Comparison of ENCODE assay signal across 21 cellular contexts in genomic region chr17:40056379-40057005, GRCh38. TPM values are rescaled to one million over a fixed set of nuclear protein-coding genes. Genes with fewer than 3 reads are reported as not detected.
DNase-seq lines count a peak whose midpoint lies in the region; ATAC-seq and TF ChIP-seq lines count a peak whose summit lies in the region.
"Had no signal": no experiment of that assay in that cellular context is flagged by ENCODE, and none has a peak within 500 bp of the region (broad histone marks: within the 10 kb centered on the region; RNA-seq: fewer than 3 reads in every experiment).

No MANE protein-coding gene starts in this region.

- H2BK15ac ChIP-seq in IMR-90 (ENCODE audit: low read depth, low read length), result no peak overlapping the region

- H3K9me1 ChIP-seq in IMR-90 (ENCODE audit: insufficient read depth, low read length), result 0 out of 2 replicates have a peak, but pooled peaks cover 3% of the 10 kb centered on the region

- no peak overlapping the region for H3K23ac ChIP-seq in IMR-90 (ENCODE audit: low read depth, low read length)

- peaks cover 3 to 20% of the 10 kb centered on the region in 2 experiments; a peak in 3 of 4 replicates for H3K79me1 ChIP-seq in IMR-90 (ENCODE audit: low read depth in 1 of 2, low read length in 2 of 2)

- no peak for TF ChIP-seq POLR2A in IMR-90 (IDR thresholded peaks at IDR 0.05; ENCODE audit: low read depth, low read length)

- no peak for TF ChIP-seq RAD21 in IMR-90 (IDR thresholded peaks at IDR 0.05; ENCODE audit: low read length)

- no peak overlapping the region for H3K4ac ChIP-seq in IMR-90 (ENCODE audit: low read depth, low read length)

- no peak overlapping the region for H3K9ac ChIP-seq in IMR-90 (ENCODE audit: low read depth, low read length)
- H3K9ac ChIP-seq: KMS-11 had no signal

- no peak overlapping the region for H2AK5ac ChIP-seq in IMR-90 (ENCODE audit: low read depth, low read length)

- H2BK5ac ChIP-seq in IMR-90 (ENCODE audit: low read depth, low read length, poor library complexity, severe bottlenecking), result no peak overlapping the region

- TF ChIP-seq CTCF in IMR-90 (conservative IDR thresholded peaks at IDR 0.05; ENCODE audit: low read depth, low read length) (no peak), RWPE1 (conservative IDR thresholded peaks at IDR 0.05; ENCODE audit: low read depth) (no peak), left ventricle myocardium inferior (IDR thresholded peaks at IDR 0.05; ENCODE audit: borderline replicate concordance) (no peak)

- H4K8ac ChIP-seq in IMR-90 (ENCODE audit: low read depth in 2 of 2, low read length in 2 of 2), result no peak overlapping the region

- no peak overlapping the region for H3K18ac ChIP-seq in IMR-90 (ENCODE audit: low read depth, low read length)

- POLR2A ChIA-PET in IMR-90 (lab: Charles Lee; ENCODE audit: unreplicated experiment) (interaction anchor here (1.0 kb wide), 1 partner anchor 9 kb away, joined by 3 read pairs; no protein-coding TSS in a partner anchor), RWPE1 (lab: Yijun Ruan, JAX; ENCODE audit: low non-redundant PET) (no interaction called here)

- peak overlapping the region; percentile 5 for H2AFZ ChIP-seq in IMR-90 (replicated peaks; ENCODE audit: low read length, poor library complexity)

- DNase-seq in IMR-90, result no peak
- no peak for DNase-seq in RWPE1 (ENCODE audit: low spot score)
- no peak for DNase-seq in left ventricle myocardium inferior
- DNase-seq in posterior cingulate gyrus, result peak in 7 of 10 donors; percentile 54 to 94 (median 71)
- no peak for DNase-seq in stimulated activated naive CD8-positive, alpha-beta T cell treated with anti-CD3 and anti-CD28 coated beads, Interleukin-15, Interleukin-2, amounts not matched to agents 100 U/mL and 50 U/mL, for 24 hours
- DNase-seq in LoVo (ENCODE audit: low spot score), result no peak
- DNase-seq: activated CD8-positive, alpha-beta T cell treated with anti-CD3 and anti-CD28 coated beads for 36 hours; activated naive CD4-positive, alpha-beta T cell treated with anti-CD3 and anti-CD28 coated beads, Interleukin-2, amount 50 U/mL, for 16 hours; activated T-cell treated with anti-CD3 and anti-CD28 coated beads, Interleukin-2, amount 50 U/mL, for 24 hours; BE2C; foreskin melanocyte; HCEC 1CT; left lung; NCI-H1105 treated with DMSO at 0.1 percent for 48 hours; NCI-H2227 treated with DMSO at 0.1 percent for 48 hours; ovary; stimulated activated CD4-positive, alpha-beta T cell treated with anti-CD3 and anti-CD28 coated beads, Interleukin-4, amount 100 ng/mL, for 1 hour; T-helper 1 cell had no signal

- H3K14ac ChIP-seq in IMR-90 (replicated peaks; ENCODE audit: low read depth, low read length), result no peak overlapping the region

- H3K36me3 ChIP-seq in IMR-90 (ENCODE audit: control insufficient read depth, insufficient read depth, low read length) (peaks cover 6% of the 10 kb centered on the region), left ventricle myocardium inferior (peaks cover 17% of the 10 kb centered on the region)
- H3K36me3 ChIP-seq: ovary had no signal

- intact Hi-C loops in IMR-90 (cut with micrococcal nuclease) (no loop called here), left ventricle myocardium inferior (cut with micrococcal nuclease) (no loop called here), posterior cingulate gyrus (cut with DNase I) (no loop called here)

- no peak overlapping the region for H4K91ac ChIP-seq in IMR-90 (ENCODE audit: insufficient read depth, low read depth, low read length)

- no peak overlapping the region for H4K5ac ChIP-seq in IMR-90 (ENCODE audit: low read depth, low read length)

- H4K20me1 ChIP-seq in IMR-90 (ENCODE audit: insufficient read depth, low read length), result no peaks in the 10 kb centered on the region

- BruUV-seq in IMR-90 (replicated peaks; lab: Mats Ljungman, UMichigan), result no TSS peak

- no peak overlapping the region for H3K56ac ChIP-seq in IMR-90 (ENCODE audit: extremely low read depth, insufficient read depth, low read length)

- H3K4me3 ChIP-seq in IMR-90 (ENCODE audit: insufficient read depth, low read depth, low read length) (no peak overlapping the region), left ventricle myocardium inferior (no peak overlapping the region)
- H3K4me3 ChIP-seq: left lung, ovary had no signal

- H2BK120ac ChIP-seq in IMR-90 (ENCODE audit: low read depth, low read length), result no peak overlapping the region

- WGBS in IMR-90 (ENCODE audit: extremely low coverage in 2 of 2, insufficient read length in 1 of 2), 2 experiments, result 60% methylated on average over 1 of the region's 6 CpGs; no CpG with 5 or more reads in 1 of the 2 experiments

- CTCF ChIA-PET in IMR-90 (lab: Yijun Ruan, JAX) (no interaction called here), RWPE1 (lab: Yijun Ruan, JAX) (no interaction called here)

- H2BK20ac ChIP-seq in IMR-90 (ENCODE audit: low read depth, low read length), result no peak overlapping the region

- H3K27me3 ChIP-seq in IMR-90 (ENCODE audit: control insufficient read depth, insufficient read depth, low read length), result no peaks in the 10 kb centered on the region
- H3K27me3 ChIP-seq in left ventricle myocardium inferior (ENCODE audit: low read depth), result no peaks in the 10 kb centered on the region
- H3K27me3 ChIP-seq: BE2C, left lung, ovary had no signal

- no peak overlapping the region for H2AK9ac ChIP-seq in IMR-90 (replicated peaks; ENCODE audit: low read depth, low read length, poor library complexity)

- H3K27ac ChIP-seq in IMR-90 (ENCODE audit: insufficient read depth, low read length) (no peak overlapping the region), RWPE1 (peak overlapping the region; percentile 14; the same call in 1 of the 2 replicates), left ventricle myocardium inferior (replicated peaks) (peak overlapping the region; percentile 84)
- H3K27ac ChIP-seq: KMS-11, left lung, ovary had no signal

- H3K4me2 ChIP-seq in IMR-90 (ENCODE audit: low read depth, low read length), result no peak overlapping the region
- H3K4me2 ChIP-seq: KMS-11 had no signal

- dilution Hi-C loops in IMR-90 (cut with HindIII; ENCODE audit: low sequenced_read_pairs, unreplicated experiment), result no loop called here

- in situ Hi-C loops in IMR-90 (cut with MboI; ENCODE audit: low sequenced_read_pairs), result no loop called here

- H3K9me3 ChIP-seq in IMR-90 (ENCODE audit: control insufficient read depth, insufficient read depth, low read length) (no peaks in the 10 kb centered on the region), left ventricle myocardium inferior (replicated peaks) (no peaks in the 10 kb centered on the region)
- H3K9me3 ChIP-seq: BE2C, left lung, ovary had no signal

- ATAC-seq in IMR-90 (ENCODE audit: low read depth), result no peak
- ATAC-seq in stimulated activated naive CD8-positive, alpha-beta T cell treated with anti-CD3 and anti-CD28 coated beads, Interleukin-15, Interleukin-2, amounts not matched to agents 100 U/mL and 50 U/mL, for 24 hours, result no peak
- ATAC-seq in HG03108 (IDR thresholded peaks at IDR 0.05; ENCODE audit: unreplicated experiment), result no peak
- ATAC-seq: activated CD8-positive, alpha-beta T cell treated with anti-CD3 and anti-CD28 coated beads for 36 hours; left lung had no signal

- peaks cover 4% of the 10 kb centered on the region; the same call in 1 of the 2 replicates for H3K4me1 ChIP-seq in IMR-90 (ENCODE audit: control insufficient read depth, insufficient read depth, low read length)
- H3K4me1 ChIP-seq in left ventricle myocardium inferior, result peaks cover 47% of the 10 kb centered on the region
- H3K4me1 ChIP-seq: BE2C had no signal

TF ChIP-seq in IMR-90, 13 proteins besides CTCF, POLR2A, EP300 and RAD21 (continues in another document):
- TF ChIP-seq, protein P1, sequence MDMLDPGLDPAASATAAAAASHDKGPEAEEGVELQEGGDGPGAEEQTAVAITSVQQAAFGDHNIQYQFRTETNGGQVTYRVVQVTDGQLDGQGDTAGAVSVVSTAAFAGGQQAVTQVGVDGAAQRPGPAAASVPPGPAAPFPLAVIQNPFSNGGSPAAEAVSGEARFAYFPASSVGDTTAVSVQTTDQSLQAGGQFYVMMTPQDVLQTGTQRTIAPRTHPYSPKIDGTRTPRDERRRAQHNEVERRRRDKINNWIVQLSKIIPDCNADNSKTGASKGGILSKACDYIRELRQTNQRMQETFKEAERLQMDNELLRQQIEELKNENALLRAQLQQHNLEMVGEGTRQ (IDR thresholded peaks at IDR 0.05; ENCODE audit: low read depth, low read length), result no peak
- TF ChIP-seq RCOR1 (IDR thresholded peaks at IDR 0.05; ENCODE audit: insufficient replicate concordance, low read length) (no peak), CHD1 (IDR thresholded peaks at IDR 0.05; ENCODE audit: low read depth, low read length) (no peak), NFE2L2 (IDR thresholded peaks at IDR 0.05; ENCODE audit: low read depth, low read length) (no peak)
- TF ChIP-seq, protein P2, sequence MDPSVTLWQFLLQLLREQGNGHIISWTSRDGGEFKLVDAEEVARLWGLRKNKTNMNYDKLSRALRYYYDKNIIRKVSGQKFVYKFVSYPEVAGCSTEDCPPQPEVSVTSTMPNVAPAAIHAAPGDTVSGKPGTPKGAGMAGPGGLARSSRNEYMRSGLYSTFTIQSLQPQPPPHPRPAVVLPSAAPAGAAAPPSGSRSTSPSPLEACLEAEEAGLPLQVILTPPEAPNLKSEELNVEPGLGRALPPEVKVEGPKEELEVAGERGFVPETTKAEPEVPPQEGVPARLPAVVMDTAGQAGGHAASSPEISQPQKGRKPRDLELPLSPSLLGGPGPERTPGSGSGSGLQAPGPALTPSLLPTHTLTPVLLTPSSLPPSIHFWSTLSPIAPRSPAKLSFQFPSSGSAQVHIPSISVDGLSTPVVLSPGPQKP (IDR thresholded peaks at IDR 0.05; ENCODE audit: borderline replicate concordance, low read depth, low read length), result no peak

RNA-seq across cellular contexts. Expression of gene MED24, which starts 2.3 kb away (rescaled TPM):
- total RNA-seq in IMR-90 (2012; rRNA removed) (18.6 and 25.8 TPM in 2 replicates), left ventricle myocardium inferior (58.2 TPM)
- polyA plus RNA-seq in IMR-90 (2012; rRNA removed), result 73.6 and 79.0 TPM in 2 replicates
- 29.9 and 49.0 TPM in 2 replicates for polyA plus RNA-seq in IMR-90 (2012; cell fraction: cytosol; rRNA removed)
- polyA plus RNA-seq in IMR-90 (2012; cell fraction: nucleus; rRNA removed; ENCODE audit: low replicate concordance), result 167 and 365 TPM in 2 replicates

RNA-seq across cellular contexts. Expression of gene THRA, which starts 6.3 kb away (rescaled TPM):
- 20.8 and 22.0 TPM in 2 replicates for total RNA-seq in IMR-90 (2012; rRNA removed)
- polyA plus RNA-seq in IMR-90 (2012; rRNA removed), result 21.9 and 23.4 TPM in 2 replicates
- 22.4 and 25.8 TPM in 2 replicates for polyA plus RNA-seq in IMR-90 (2012; cell fraction: cytosol; rRNA removed)
- 17.8 and 22.5 TPM in 2 replicates for polyA plus RNA-seq in IMR-90 (2012; cell fraction: nucleus; rRNA removed; ENCODE audit: low replicate concordance)
- total RNA-seq in left ventricle myocardium inferior, result 78.3 TPM

RNA-seq across cellular contexts. Expression of gene CSF3, which starts 41.3 kb away (rescaled TPM):
- total RNA-seq in IMR-90 (2012; rRNA removed) (not detected in 2 replicates), left ventricle myocardium inferior (not detected)
- polyA plus RNA-seq in IMR-90 (2012; rRNA removed), result not detected in 2 replicates
- polyA plus RNA-seq in IMR-90 (2012; cell fraction: cytosol; rRNA removed), result 0.03 and 0.05 TPM in 2 replicates
- polyA plus RNA-seq in IMR-90 (2012; cell fraction: nucleus; rRNA removed; ENCODE audit: low replicate concordance), result 0.04 TPM in 1 of 2 replicates, not detected in the other
- total RNA-seq: activated CD8-positive, alpha-beta T cell treated with anti-CD3 and anti-CD28 coated beads for 36 hours; subcutaneous adipose tissue had no signal

RNA-seq across cellular contexts. Expression of gene NR1D1, which starts 43.9 kb away (rescaled TPM):
- total RNA-seq in IMR-90 (2012; rRNA removed) (0.28 and 0.36 TPM in 2 replicates), left ventricle myocardium inferior (19.1 TPM)
- polyA plus RNA-seq in IMR-90 (2012; rRNA removed), result 4.4 and 7.2 TPM in 2 replicates
- 4.1 and 8.6 TPM in 2 replicates for polyA plus RNA-seq in IMR-90 (2012; cell fraction: cytosol; rRNA removed)
- polyA plus RNA-seq in IMR-90 (2012; cell fraction: nucleus; rRNA removed; ENCODE audit: low replicate concordance), result 11.1 and 25.2 TPM in 2 replicates

Comparison
In these comparisons a context has a peak if more than half of its experiments do, and no peak if none do; other contexts are left out.
1. DNase-seq: peak in posterior cingulate gyrus (7 of 10); none in IMR-90 (single experiment), RWPE1 (single experiment), left ventricle myocardium inferior (single experiment), stimulated activated naive CD8-positive, alpha-beta T cell treated with anti-CD3 and anti-CD28 coated beads, Interleukin-15, Interleukin-2, amounts not matched to agents 100 U/mL and 50 U/mL, for 24 hours (single experiment) and LoVo (single experiment).